In genomic region chr11:78574386-78575381, GRCh38 we compare ENCODE assay signal across 8 cellular contexts. TPM values are rescaled to one million over a fixed set of nuclear protein-coding genes. Genes with fewer than 3 reads are reported as not detected.
DNase-seq lines count a peak whose midpoint lies in the region; ATAC-seq and TF ChIP-seq lines count a peak whose summit lies in the region.

Gene NARS2, minus strand, starts transcription at chr11:78574864. Its CDS starts 376 bp downstream, at chr11:78574488.

- intact Hi-C loops in breast epithelium (cut with DNase I; ENCODE audit: low total_unique reads), result loop anchor here (5.0 kb wide), 1 partner anchor 157 kb away; the partner anchor contains the start of gene GAB2

- peaks cover 17% of the 10 kb centered on the region for H3K79me2 ChIP-seq in ACC112 (ENCODE audit: control insufficient read depth, insufficient read depth, low read length, unreplicated experiment)

- DNase-seq in NCI-H2196 treated with DMSO at 0.1 percent for 48 hours (lab: John Stamatoyannopoulos, UW; ENCODE audit: unreplicated experiment), result peak; percentile 92
- peak; percentile 96 to 97 for DNase-seq in breast epithelium (ENCODE audit: low spot score in 2 of 2)

- ATAC-seq in GM18870 (IDR thresholded peaks at IDR 0.05; ENCODE audit: unreplicated experiment), result peak; percentile 88
- ATAC-seq in HG03135 (IDR thresholded peaks at IDR 0.05; ENCODE audit: unreplicated experiment), result peak; percentile 92

- no peaks in the 10 kb centered on the region; the same call in 1 of the 2 replicates for H3K36me3 ChIP-seq in ACC112 (ENCODE audit: insufficient read depth, low read length)
- H3K36me3 ChIP-seq in breast epithelium, result no peaks in the 10 kb centered on the region
- H3K36me3 ChIP-seq in iPS-20b (ENCODE audit: insufficient read depth, low read depth, low read length), result peaks cover 25% of the 10 kb centered on the region

- H3K9ac ChIP-seq in iPS-20b (ENCODE audit: low read depth, low read length), result peak within 1 kb of the TSS; percentile 86

- no peaks in the 10 kb centered on the region for H3K9me3 ChIP-seq in breast epithelium
- no peaks in the 10 kb centered on the region for H3K9me3 ChIP-seq in iPS-20b (ENCODE audit: insufficient read depth, low read depth, low read length)

- H3K27ac ChIP-seq in ACC112 (ENCODE audit: low read depth, low read length) (0 out of 2 replicates have a peak within 1 kb of the TSS, but pooled peaks have one; percentile 8), VCaP (peak within 1 kb of the TSS; percentile 98), breast epithelium (peak within 1 kb of the TSS; percentile 88), iPS-20b (ENCODE audit: low read length) (peak within 1 kb of the TSS; percentile 17), skin epidermis (peak within 1 kb of the TSS in 20 of 21 experiments; percentile 17 to 95 (median 85))

- TF ChIP-seq POLR2A in breast epithelium (IDR thresholded peaks at IDR 0.05), result peak; percentile 78

- H2AFZ ChIP-seq in ACC112 (ENCODE audit: low read length, unreplicated experiment), result peak within 1 kb of the TSS; percentile 99

- H3K27me3 ChIP-seq in ACC112 (ENCODE audit: insufficient read depth, low read length), result no peaks in the 10 kb centered on the region
- no peaks in the 10 kb centered on the region for H3K27me3 ChIP-seq in breast epithelium
- H3K27me3 ChIP-seq in iPS-20b (ENCODE audit: insufficient read depth, low read length), result no peaks in the 10 kb centered on the region

- H3K4me3 ChIP-seq in ACC112 (ENCODE audit: low read depth, low read length) (peak within 1 kb of the TSS; percentile 97), breast epithelium (peak within 1 kb of the TSS; percentile 74 to 84 (median 83)), iPS-20b (ENCODE audit: low read length) (peak within 1 kb of the TSS; percentile 80), skin epidermis (peak within 1 kb of the TSS; percentile 60 to 85 (median 76))

- H3K4me1 ChIP-seq in ACC112 (ENCODE audit: control insufficient read depth, insufficient read depth, low read length, unreplicated experiment) (peaks cover 14% of the 10 kb centered on the region), breast epithelium (peaks cover 0 to 7% of the 10 kb centered on the region in 2 donors), iPS-20b (ENCODE audit: insufficient read depth, low read length) (peaks cover 2% of the 10 kb centered on the region; the same call in 1 of the 2 replicates)

- TF ChIP-seq CTCF in VCaP (conservative IDR thresholded peaks at IDR 0.05), result no peak
- TF ChIP-seq CTCF in breast epithelium (IDR thresholded peaks at IDR 0.05), result no peak

RNA-seq across cellular contexts. Expression of gene NARS2, which starts in this region (rescaled TPM):
- total RNA-seq in breast epithelium, result 10 to 100 TPM; 13.3 to 21.8 (median 19.0) TPM

Comparison
In these comparisons a context has a peak if more than half of its experiments do, and no peak if none do; other contexts are left out.
1. Peak in every context shown above with its lines: DNase-seq, ATAC-seq, H3K4me3 ChIP-seq and H3K27ac ChIP-seq.
2. H3K27ac ChIP-seq: peak in every context shown above with its lines; median percentile 98 in VCaP; 88 in breast epithelium; 85 in skin epidermis; 17 in iPS-20b; 8 in ACC112.